Comparison of ENCODE assay signal across 23 cellular contexts in genomic region chr18:12654971-12655370, GRCh38. TPM values are rescaled to one million over a fixed set of nuclear protein-coding genes. Genes with fewer than 3 reads are reported as not detected.
DNase-seq lines count a peak whose midpoint lies in the region; ATAC-seq, FAIRE-seq and TF ChIP-seq lines count a peak whose summit lies in the region.
"Had no signal": no experiment of that assay in that cellular context is flagged by ENCODE, and none has a peak within 500 bp of the region (broad histone marks: within the 10 kb centered on the region; RNA-seq: fewer than 3 reads in every experiment).

No MANE protein-coding gene starts in this region.

- H3K4me3 ChIP-seq in HepG2 (replicated peaks in 1 of 3; ENCODE audit: insufficient read depth in 1 of 3, low read depth in 2 of 3, low read length in 3 of 3) (no peak overlapping the region), right lobe of liver (no peak overlapping the region)
- no peak overlapping the region for H3K4me3 ChIP-seq in naive thymus-derived CD4-positive, alpha-beta T cell (ENCODE audit: low read length)
- H3K4me3 ChIP-seq: left ventricle myocardium inferior, SJCRH30, testis had no signal

- DNase-seq in HepG2 (ENCODE audit: low spot score) = no peak
- DNase-seq in right lobe of liver = no peak
- DNase-seq in naive thymus-derived CD4-positive, alpha-beta T cell = no peak
- DNase-seq in foreskin melanocyte = no peak
- no peak for DNase-seq in effector memory CD8-positive, alpha-beta T cell
- DNase-seq: activated CD4-positive, CD25-positive, alpha-beta regulatory T cell; activated CD8-positive, alpha-beta memory T cell treated with anti-CD3 and anti-CD28 coated beads for 24 hours; activated naive CD8-positive, alpha-beta T cell treated with anti-CD3 and anti-CD28 coated beads for 36 hours; activated T-cell treated with anti-CD3 and anti-CD28 coated beads, Interleukin-2, amount 50 U/mL, for 72 hours; left ventricle myocardium inferior; NCI-H187; NCI-H82; SJCRH30; T-helper 9 cell; testis had no signal

- FAIRE-seq in HepG2 (lab: Jason Lieb, UNC) = no peak
- FAIRE-seq: colon, H1 had no signal

- H3K4me1 ChIP-seq in HepG2 (ENCODE audit: insufficient read depth, low read length) (peaks cover 24% of the 10 kb centered on the region), right lobe of liver (peaks cover 0 to 5% (median 0%) of the 10 kb centered on the region in 4 donors)
- peaks cover 7 to 10% of the 10 kb centered on the region in 2 donors for H3K4me1 ChIP-seq in naive thymus-derived CD4-positive, alpha-beta T cell (ENCODE audit: control insufficient read depth in 2 of 2, insufficient read depth in 2 of 2, low read length in 2 of 2)

- no peak overlapping the region for H3K27ac ChIP-seq in HepG2 (ENCODE audit: extremely low read length, insufficient read depth, low read length)
- H3K27ac ChIP-seq in right lobe of liver = no peak overlapping the region
- H3K27ac ChIP-seq in naive thymus-derived CD4-positive, alpha-beta T cell (ENCODE audit: low read depth, low read length) = no peak overlapping the region
- H3K27ac ChIP-seq: KMS-11, left ventricle myocardium inferior, SJCRH30, testis had no signal

- H4K20me1 ChIP-seq in HepG2 (ENCODE audit: insufficient read depth, low read length) = no peaks in the 10 kb centered on the region

- H2AFZ ChIP-seq in HepG2 (ENCODE audit: low read length) = no peak overlapping the region

- H3K4me2 ChIP-seq in HepG2 (ENCODE audit: low read depth, low read length) = no peak overlapping the region
- H3K4me2 ChIP-seq: KMS-11 had no signal

- H3K9me3 ChIP-seq in HepG2 (ENCODE audit: low read length) = no peaks in the 10 kb centered on the region
- H3K9me3 ChIP-seq in right lobe of liver = no peaks in the 10 kb centered on the region
- H3K9me3 ChIP-seq in naive thymus-derived CD4-positive, alpha-beta T cell (ENCODE audit: control insufficient read depth in 2 of 3, low read length in 3 of 3) = no peaks in the 10 kb centered on the region
- H3K9me3 ChIP-seq: left ventricle myocardium inferior, SJCRH30, testis had no signal

- H3K9ac ChIP-seq in HepG2 (ENCODE audit: insufficient read depth, low read depth, low read length) = no peak overlapping the region
- H3K9ac ChIP-seq: KMS-11 had no signal

- no TSS peak for BruUV-seq in HepG2 (replicated peaks; lab: Mats Ljungman, UMichigan)

- TF ChIP-seq EP300 in HepG2 (IDR thresholded peaks at IDR 0.05; ENCODE audit: low read depth in 2 of 2, low read length in 2 of 2) (no peak), HepG2 (CRISPR knock-in tag; IDR thresholded peaks at IDR 0.05; ENCODE audit: borderline replicate concordance) (no peak)

- peaks cover 16% of the 10 kb centered on the region for H3K79me2 ChIP-seq in HepG2 (ENCODE audit: insufficient read depth, low read length)

- no peaks in the 10 kb centered on the region for H3K27me3 ChIP-seq in HepG2 (ENCODE audit: control insufficient read depth in 1 of 2, insufficient read depth in 2 of 2, low read length in 2 of 2)
- H3K27me3 ChIP-seq in right lobe of liver = peaks cover 0 to 11% of the 10 kb centered on the region in 2 donors
- no peaks in the 10 kb centered on the region for H3K27me3 ChIP-seq in naive thymus-derived CD4-positive, alpha-beta T cell (ENCODE audit: control insufficient read depth in 2 of 2, insufficient read depth in 2 of 2, low read length in 2 of 2)
- H3K27me3 ChIP-seq: SJCRH30, testis had no signal

- intact Hi-C loops in HepG2 (cut with micrococcal nuclease; ENCODE audit: unreplicated experiment) = loop anchor here (5.0 kb wide), 3 partner anchors 193 to 373 kb away; no protein-coding TSS in a partner anchor
- intact Hi-C loops in right lobe of liver (cut with DNase I) = no loop called here
- intact Hi-C loops in naive thymus-derived CD4-positive, alpha-beta T cell (cut with micrococcal nuclease) = loop anchor here (5.0 kb wide), 2 partner anchors 47 to 248 kb away; partner anchors contain the start of genes CEP76 (in 1 of the 2), PRELID3A (in 1 of the 2) and PSMG2 (in 1 of the 2)

- H3K4me3 Mint-ChIP-seq in activated T-helper 17 cell treated with anti-CD3 and anti-CD28 coated beads, Interleukin-2, amount 50 U/mL, for 72 hours = peak overlapping the region; percentile 26
- H3K4me3 Mint-ChIP-seq in naive thymus-derived CD4-positive, alpha-beta T cell = peak overlapping the region in 7 of 10 donors; percentile 8 to 45 (median 24)
- H3K4me3 Mint-ChIP-seq in effector memory CD8-positive, alpha-beta T cell = no peak overlapping the region
- H3K4me3 Mint-ChIP-seq: activated naive CD8-positive, alpha-beta T cell treated with anti-CD3 and anti-CD28 coated beads for 36 hours had no signal

- H3K9me3 Mint-ChIP-seq in activated T-helper 17 cell treated with anti-CD3 and anti-CD28 coated beads, Interleukin-2, amount 50 U/mL, for 72 hours = no peaks in the 10 kb centered on the region
- H3K9me3 Mint-ChIP-seq in naive thymus-derived CD4-positive, alpha-beta T cell = no peaks in the 10 kb centered on the region
- no peaks in the 10 kb centered on the region for H3K9me3 Mint-ChIP-seq in effector memory CD8-positive, alpha-beta T cell
- H3K9me3 Mint-ChIP-seq: activated naive CD8-positive, alpha-beta T cell treated with anti-CD3 and anti-CD28 coated beads for 36 hours; activated T-cell treated with anti-CD3 and anti-CD28 coated beads, Interleukin-2, amount 50 U/mL, for 72 hours had no signal

- H3K36me3 Mint-ChIP-seq in activated T-helper 17 cell treated with anti-CD3 and anti-CD28 coated beads, Interleukin-2, amount 50 U/mL, for 72 hours (ENCODE audit: low read depth) = no peaks in the 10 kb centered on the region
- H3K36me3 Mint-ChIP-seq in naive thymus-derived CD4-positive, alpha-beta T cell = peaks cover 0 to 5% (median 0%) of the 10 kb centered on the region in 5 donors
- H3K36me3 Mint-ChIP-seq in effector memory CD8-positive, alpha-beta T cell (ENCODE audit: insufficient read depth) = peaks cover 2% of the 10 kb centered on the region
- H3K36me3 Mint-ChIP-seq: activated naive CD8-positive, alpha-beta T cell treated with anti-CD3 and anti-CD28 coated beads for 36 hours had no signal

- H3K4me1 Mint-ChIP-seq in activated T-helper 17 cell treated with anti-CD3 and anti-CD28 coated beads, Interleukin-2, amount 50 U/mL, for 72 hours = peaks cover 17% of the 10 kb centered on the region
- peaks cover 14 to 39% (median 15%) of the 10 kb centered on the region in 7 donors for H3K4me1 Mint-ChIP-seq in naive thymus-derived CD4-positive, alpha-beta T cell
- peaks cover 7 to 8% of the 10 kb centered on the region in 2 donors for H3K4me1 Mint-ChIP-seq in effector memory CD8-positive, alpha-beta T cell (ENCODE audit: low read depth in 2 of 2)

- no peak overlapping the region for H3K27ac Mint-ChIP-seq in activated T-helper 17 cell treated with anti-CD3 and anti-CD28 coated beads, Interleukin-2, amount 50 U/mL, for 72 hours
- peak overlapping the region in 1 of 9 donors; percentile 43 for H3K27ac Mint-ChIP-seq in naive thymus-derived CD4-positive, alpha-beta T cell
- peak overlapping the region in 1 of 2 donors; percentile 69 for H3K27ac Mint-ChIP-seq in effector memory CD8-positive, alpha-beta T cell
- H3K27ac Mint-ChIP-seq: activated naive CD8-positive, alpha-beta T cell treated with anti-CD3 and anti-CD28 coated beads for 36 hours; activated T-cell treated with anti-CD3 and anti-CD28 coated beads, Interleukin-2, amount 50 U/mL, for 72 hours; CD14-positive monocyte had no signal

- no peak for TF ChIP-seq CTCF in HepG2 (CRISPR knock-in tag; IDR thresholded peaks at IDR 0.05)
- no peak for TF ChIP-seq CTCF in right lobe of liver (IDR thresholded peaks at IDR 0.05)

- TF ChIP-seq RAD21 in HepG2 (CRISPR knock-in tag; IDR thresholded peaks at IDR 0.05) = no peak

- TF ChIP-seq POLR2A in HepG2 (IDR thresholded peaks at IDR 0.05; ENCODE audit: insufficient read depth in 1 of 2, low read depth in 2 of 2, low read length in 2 of 2) = no peak
- TF ChIP-seq POLR2A in right lobe of liver (IDR thresholded peaks at IDR 0.05) = no peak

- POLR2A ChIA-PET in HepG2 (lab: Yijun Ruan, JAX) = no interaction called here
- POLR2A ChIA-PET in naive thymus-derived CD4-positive, alpha-beta T cell (lab: Charles Lee) = no interaction called here

- peaks cover 3% of the 10 kb centered on the region for H3K27me3 Mint-ChIP-seq in activated T-helper 17 cell treated with anti-CD3 and anti-CD28 coated beads, Interleukin-2, amount 50 U/mL, for 72 hours
- H3K27me3 Mint-ChIP-seq in naive thymus-derived CD4-positive, alpha-beta T cell = peaks cover 6 to 36% (median 26%) of the 10 kb centered on the region in 5 donors
- H3K27me3 Mint-ChIP-seq in effector memory CD8-positive, alpha-beta T cell = no peaks in the 10 kb centered on the region

- in situ Hi-C loops in HepG2 (cut with HindIII; ENCODE audit: extremely low pct_ligation_motif_present, low pct_unique_long_range_greater_than_20kb) = loop anchor here (5.0 kb wide), 2 partner anchors 113 to 263 kb away; no protein-coding TSS in a partner anchor

- H3K36me3 ChIP-seq in HepG2 (replicated peaks in 1 of 2; ENCODE audit: control insufficient read depth in 1 of 2, insufficient read depth in 2 of 2, low read length in 2 of 2) (no peaks in the 10 kb centered on the region), right lobe of liver (no peaks in the 10 kb centered on the region)
- no peaks in the 10 kb centered on the region for H3K36me3 ChIP-seq in naive thymus-derived CD4-positive, alpha-beta T cell (ENCODE audit: control insufficient read depth in 2 of 3, insufficient read depth in 3 of 3, low read length in 3 of 3)
- H3K36me3 ChIP-seq: left ventricle myocardium inferior, SJCRH30 had no signal

- 97% methylated on average over 1 of the region's 1 CpG for WGBS in HepG2 (ENCODE audit: low lambda C conversion rate)
- 100% methylated on average over 1 of the region's 1 CpG for WGBS in right lobe of liver (ENCODE audit: insufficient coverage, low coverage, low lambda C conversion rate, missing lambda C conversion rate)

- ATAC-seq in HepG2 (no peak), right lobe of liver (no peak), GM18858 (IDR thresholded peaks at IDR 0.05; ENCODE audit: unreplicated experiment) (no peak), HG03175 (IDR thresholded peaks at IDR 0.05; ENCODE audit: unreplicated experiment) (no peak)
- no peak for ATAC-seq in activated T-helper 17 cell treated with anti-CD3 and anti-CD28 coated beads, Interleukin-2, amount 50 U/mL, for 72 hours (replicated peaks)
- no peak for ATAC-seq in naive thymus-derived CD4-positive, alpha-beta T cell
- no peak for ATAC-seq in effector memory CD8-positive, alpha-beta T cell (replicated peaks)
- ATAC-seq: activated T-cell treated with anti-CD3 and anti-CD28 coated beads, Interleukin-2, amount 50 U/mL, for 72 hours; sciatic nerve had no signal

- CTCF ChIA-PET in HepG2 (lab: Yijun Ruan, JAX; ENCODE audit: low intra/inter-chr PET ratio, low total read pairs) = no interaction called here
- CTCF ChIA-PET in naive thymus-derived CD4-positive, alpha-beta T cell (lab: Charles Lee) = interaction anchor here (0.7 kb wide), 1 partner anchor 19 kb away, joined by 3 read pairs; no protein-coding TSS in a partner anchor

RNA-seq across cellular contexts. Expression of gene SPIRE1, which starts 2.9 kb away (rescaled TPM):
- total RNA-seq in HepG2 (2016; rRNA removed; fragmentation: Illumina TruSeq; extraction: Trizol) = 21.3 and 28.1 TPM in 2 replicates
- total RNA-seq in HepG2 (2016; cell fraction: cytosol; rRNA removed; fragmentation: Illumina TruSeq; extraction: Trizol; ENCODE audit: low read depth) = 6.0 and 6.9 TPM in 2 replicates
- total RNA-seq in HepG2 (2016; cell fraction: insoluble cytoplasmic fraction; rRNA removed; fragmentation: Illumina TruSeq; extraction: Trizol) = 22.4 and 29.7 TPM in 2 replicates
- 15.7 and 18.0 TPM in 2 replicates for total RNA-seq in HepG2 (2016; cell fraction: membrane; rRNA removed; fragmentation: Illumina TruSeq; extraction: Trizol)
- 19.0 and 22.0 TPM in 2 replicates for total RNA-seq in HepG2 (2016; cell fraction: nucleus; rRNA removed; fragmentation: Illumina TruSeq; extraction: Trizol)
- polyA plus RNA-seq in HepG2 (2011; rRNA removed) = 9.9 and 10.1 TPM in 2 replicates
- 6.6 and 8.9 TPM in 2 replicates for polyA plus RNA-seq in HepG2 (2011; cell fraction: cytosol; rRNA removed)
- polyA plus RNA-seq in HepG2 (2011; cell fraction: nucleus; rRNA removed) = 6.8 and 7.4 TPM in 2 replicates
- polyA plus RNA-seq in HepG2 (2012) = 8.4 and 12.6 TPM in 2 replicates
- 1.8 and 2.3 TPM in 2 replicates for polyA plus RNA-seq in HepG2 (2016; cell fraction: cytosol; fragmentation: Illumina TruSeq; extraction: Trizol; ENCODE audit: low read depth)
- polyA plus RNA-seq in HepG2 (2016; cell fraction: insoluble cytoplasmic fraction; fragmentation: Illumina TruSeq; extraction: Trizol; ENCODE audit: low read depth) = 19.3 and 20.2 TPM in 2 replicates
- polyA plus RNA-seq in HepG2 (2016; cell fraction: membrane; fragmentation: Illumina TruSeq; extraction: Trizol; ENCODE audit: low read depth) = 6.7 and 7.2 TPM in 2 replicates
- 28.6 and 33.9 TPM in 2 replicates for polyA plus RNA-seq in HepG2 (2016; cell fraction: nucleus; fragmentation: Illumina TruSeq; extraction: Trizol; ENCODE audit: insufficient read depth, low read depth)
- polyA minus RNA-seq in HepG2 (2011; rRNA and poly(A)+ RNA removed; ENCODE audit: low replicate concordance) = 14.8 and 27.8 TPM in 2 replicates
- polyA minus RNA-seq in HepG2 (2011; cell fraction: cytosol; rRNA and poly(A)+ RNA removed) = 13.6 and 18.8 TPM in 2 replicates
- polyA minus RNA-seq in HepG2 (2011; cell fraction: nucleus; rRNA and poly(A)+ RNA removed) = 14.2 and 17.7 TPM in 2 replicates
- total RNA-seq in right lobe of liver = 10 to 100 TPM in 3 of 6 experiments, 1 to 10 TPM in 3; 2.2 to 19.1 (median 7.9) TPM
- 10 to 100 TPM in 1 of 2 donors, 1 to 10 TPM in 1; 5.0 to 12.4 TPM for total RNA-seq in activated T-helper 17 cell treated with anti-CD3 and anti-CD28 coated beads, Interleukin-2, amount 50 U/mL, for 72 hours
- 1 to 10 TPM in 4 of 5 experiments, under 1 TPM in 1; 0.97 to 2.9 (median 1.6) TPM for total RNA-seq in naive thymus-derived CD4-positive, alpha-beta T cell
- under 1 TPM in 1 of 2 donors, not detected in 1; 0.66 TPM for polyA plus RNA-seq in naive thymus-derived CD4-positive, alpha-beta T cell

RNA-seq across cellular contexts. Expression of gene CEP76, which starts 47.6 kb away (rescaled TPM):
- 15.1 and 19.4 TPM in 2 replicates for total RNA-seq in HepG2 (2016; rRNA removed; fragmentation: Illumina TruSeq; extraction: Trizol)
- 4.2 and 4.9 TPM in 2 replicates for total RNA-seq in HepG2 (2016; cell fraction: cytosol; rRNA removed; fragmentation: Illumina TruSeq; extraction: Trizol; ENCODE audit: low read depth)
- total RNA-seq in HepG2 (2016; cell fraction: insoluble cytoplasmic fraction; rRNA removed; fragmentation: Illumina TruSeq; extraction: Trizol) = 15.4 and 19.7 TPM in 2 replicates
- 6.6 and 7.0 TPM in 2 replicates for total RNA-seq in HepG2 (2016; cell fraction: membrane; rRNA removed; fragmentation: Illumina TruSeq; extraction: Trizol)
- total RNA-seq in HepG2 (2016; cell fraction: nucleus; rRNA removed; fragmentation: Illumina TruSeq; extraction: Trizol) = 12.6 and 15.6 TPM in 2 replicates
- polyA plus RNA-seq in HepG2 (2011; rRNA removed) = 10.9 and 13.9 TPM in 2 replicates
- 7.8 and 7.9 TPM in 2 replicates for polyA plus RNA-seq in HepG2 (2011; cell fraction: cytosol; rRNA removed)
- polyA plus RNA-seq in HepG2 (2011; cell fraction: nucleus; rRNA removed) = 9.8 and 11.9 TPM in 2 replicates
- 8.9 TPM in 2 replicates for polyA plus RNA-seq in HepG2 (2012)
- polyA plus RNA-seq in HepG2 (2016; cell fraction: cytosol; fragmentation: Illumina TruSeq; extraction: Trizol; ENCODE audit: low read depth) = 1.2 and 1.3 TPM in 2 replicates
- polyA plus RNA-seq in HepG2 (2016; cell fraction: insoluble cytoplasmic fraction; fragmentation: Illumina TruSeq; extraction: Trizol; ENCODE audit: low read depth) = 13.3 and 15.0 TPM in 2 replicates
- polyA plus RNA-seq in HepG2 (2016; cell fraction: membrane; fragmentation: Illumina TruSeq; extraction: Trizol; ENCODE audit: low read depth) = 1.8 TPM in 2 replicates
- polyA plus RNA-seq in HepG2 (2016; cell fraction: nucleus; fragmentation: Illumina TruSeq; extraction: Trizol; ENCODE audit: insufficient read depth, low read depth) = 13.9 and 14.0 TPM in 2 replicates
- 6.2 and 7.1 TPM in 2 replicates for polyA minus RNA-seq in HepG2 (2011; rRNA and poly(A)+ RNA removed; ENCODE audit: low replicate concordance)
- polyA minus RNA-seq in HepG2 (2011; cell fraction: cytosol; rRNA and poly(A)+ RNA removed) = 8.8 and 9.5 TPM in 2 replicates
- 21.0 and 25.5 TPM in 2 replicates for polyA minus RNA-seq in HepG2 (2011; cell fraction: nucleus; rRNA and poly(A)+ RNA removed)
- total RNA-seq in right lobe of liver = 1 to 10 TPM; 2.1 to 5.6 (median 3.7) TPM
- total RNA-seq in activated T-helper 17 cell treated with anti-CD3 and anti-CD28 coated beads, Interleukin-2, amount 50 U/mL, for 72 hours = 10 to 100 TPM; 12.0 to 14.7 TPM
- 10 to 100 TPM in 3 of 5 experiments, 1 to 10 TPM in 2; 6.9 to 13.2 (median 11.1) TPM for total RNA-seq in naive thymus-derived CD4-positive, alpha-beta T cell
- 1 to 10 TPM; 8.3 to 9.4 TPM for polyA plus RNA-seq in naive thymus-derived CD4-positive, alpha-beta T cell

RNA-seq across cellular contexts. Expression of gene PSMG2, which starts 47.9 kb away (rescaled TPM):
- total RNA-seq in HepG2 (2016; rRNA removed; fragmentation: Illumina TruSeq; extraction: Trizol) = 94.8 and 133 TPM in 2 replicates
- total RNA-seq in HepG2 (2016; cell fraction: cytosol; rRNA removed; fragmentation: Illumina TruSeq; extraction: Trizol; ENCODE audit: low read depth) = 45.3 and 48.4 TPM in 2 replicates
- 94.6 and 133 TPM in 2 replicates for total RNA-seq in HepG2 (2016; cell fraction: insoluble cytoplasmic fraction; rRNA removed; fragmentation: Illumina TruSeq; extraction: Trizol)
- 77.8 and 78.0 TPM in 2 replicates for total RNA-seq in HepG2 (2016; cell fraction: membrane; rRNA removed; fragmentation: Illumina TruSeq; extraction: Trizol)
- 49.2 and 51.5 TPM in 2 replicates for total RNA-seq in HepG2 (2016; cell fraction: nucleus; rRNA removed; fragmentation: Illumina TruSeq; extraction: Trizol)
- polyA plus RNA-seq in HepG2 (2011; rRNA removed) = 40.8 and 53.4 TPM in 2 replicates
- polyA plus RNA-seq in HepG2 (2011; cell fraction: cytosol; rRNA removed) = 33.3 and 37.5 TPM in 2 replicates
- polyA plus RNA-seq in HepG2 (2011; cell fraction: nucleus; rRNA removed) = 15.1 and 19.9 TPM in 2 replicates
- polyA plus RNA-seq in HepG2 (2012) = 60.7 and 69.3 TPM in 2 replicates
- 40.3 and 41.0 TPM in 2 replicates for polyA plus RNA-seq in HepG2 (2016; cell fraction: cytosol; fragmentation: Illumina TruSeq; extraction: Trizol; ENCODE audit: low read depth)
- 132 and 137 TPM in 2 replicates for polyA plus RNA-seq in HepG2 (2016; cell fraction: insoluble cytoplasmic fraction; fragmentation: Illumina TruSeq; extraction: Trizol; ENCODE audit: low read depth)
- 67.1 and 72.3 TPM in 2 replicates for polyA plus RNA-seq in HepG2 (2016; cell fraction: membrane; fragmentation: Illumina TruSeq; extraction: Trizol; ENCODE audit: low read depth)
- polyA plus RNA-seq in HepG2 (2016; cell fraction: nucleus; fragmentation: Illumina TruSeq; extraction: Trizol; ENCODE audit: insufficient read depth, low read depth) = 76.0 and 78.0 TPM in 2 replicates
- polyA minus RNA-seq in HepG2 (2011; rRNA and poly(A)+ RNA removed; ENCODE audit: low replicate concordance) = 36.2 and 55.8 TPM in 2 replicates
- polyA minus RNA-seq in HepG2 (2011; cell fraction: cytosol; rRNA and poly(A)+ RNA removed) = 33.5 and 35.7 TPM in 2 replicates
- 19.4 and 20.3 TPM in 2 replicates for polyA minus RNA-seq in HepG2 (2011; cell fraction: nucleus; rRNA and poly(A)+ RNA removed)
- total RNA-seq in right lobe of liver = 10 to 100 TPM; 27.2 to 37.4 (median 30.7) TPM
- 100 to 1,000 TPM in 1 of 2 donors, 10 to 100 TPM in 1; 59.6 to 105 TPM for total RNA-seq in activated T-helper 17 cell treated with anti-CD3 and anti-CD28 coated beads, Interleukin-2, amount 50 U/mL, for 72 hours
- total RNA-seq in naive thymus-derived CD4-positive, alpha-beta T cell = 100 to 1,000 TPM in 1 of 5 experiments, 10 to 100 TPM in 4; 49.9 to 104 (median 59.9) TPM
- 100 to 1,000 TPM; 113 to 126 TPM for polyA plus RNA-seq in naive thymus-derived CD4-positive, alpha-beta T cell

Comparison
In these comparisons a context has a peak if more than half of its experiments do, and no peak if none do; other contexts are left out.
1. intact Hi-C loops: an anchor here in HepG2 (5.0 kb wide) and naive thymus-derived CD4-positive, alpha-beta T cell (5.0 kb wide); none called in right lobe of liver.
2. H3K4me3 Mint-ChIP-seq: peak in activated T-helper 17 cell treated with anti-CD3 and anti-CD28 coated beads, Interleukin-2, amount 50 U/mL, for 72 hours (single experiment) and naive thymus-derived CD4-positive, alpha-beta T cell (7 of 10); none in effector memory CD8-positive, alpha-beta T cell (0 of 2).